Comparison of ENCODE assay signal across 1 cellular context in genomic region chr19:50695251-50696064, GRCh38.
TF ChIP-seq lines count a peak whose summit lies in the region.

No MANE protein-coding gene starts in this region.

TF ChIP-seq in SK-N-SH, 30 proteins besides CTCF, POLR2A, EP300 and RAD21 (continued from another document):
- TF ChIP-seq SIN3A (IDR thresholded peaks at IDR 0.05; ENCODE audit: borderline replicate concordance, low read depth, low read length) = no peak
- TF ChIP-seq EZH2phosphoT487 (IDR thresholded peaks at IDR 0.05; ENCODE audit: borderline replicate concordance, low read depth) = no peak
- TF ChIP-seq PBX3 (IDR thresholded peaks at IDR 0.05) = no peak
- peak; percentile 59 for TF ChIP-seq NRF1 (IDR thresholded peaks at IDR 0.05; ENCODE audit: low read depth, low read length)
- peak; percentile 65 for TF ChIP-seq FOXJ3 (CRISPR knock-in tag; IDR thresholded peaks at IDR 0.05)
- no peak for TF ChIP-seq ELF1 (IDR thresholded peaks at IDR 0.05)
- peak; percentile 87 for TF ChIP-seq MXI1 (IDR thresholded peaks at IDR 0.05; ENCODE audit: low read depth, low read length)
- TF ChIP-seq GABPA (IDR thresholded peaks at IDR 0.05; ENCODE audit: low read depth) = no peak
- TF ChIP-seq MAX (IDR thresholded peaks at IDR 0.05; ENCODE audit: low read depth) = no peak
